ENCODE assay signal across 1 cellular context in the genomic region with DNA sequence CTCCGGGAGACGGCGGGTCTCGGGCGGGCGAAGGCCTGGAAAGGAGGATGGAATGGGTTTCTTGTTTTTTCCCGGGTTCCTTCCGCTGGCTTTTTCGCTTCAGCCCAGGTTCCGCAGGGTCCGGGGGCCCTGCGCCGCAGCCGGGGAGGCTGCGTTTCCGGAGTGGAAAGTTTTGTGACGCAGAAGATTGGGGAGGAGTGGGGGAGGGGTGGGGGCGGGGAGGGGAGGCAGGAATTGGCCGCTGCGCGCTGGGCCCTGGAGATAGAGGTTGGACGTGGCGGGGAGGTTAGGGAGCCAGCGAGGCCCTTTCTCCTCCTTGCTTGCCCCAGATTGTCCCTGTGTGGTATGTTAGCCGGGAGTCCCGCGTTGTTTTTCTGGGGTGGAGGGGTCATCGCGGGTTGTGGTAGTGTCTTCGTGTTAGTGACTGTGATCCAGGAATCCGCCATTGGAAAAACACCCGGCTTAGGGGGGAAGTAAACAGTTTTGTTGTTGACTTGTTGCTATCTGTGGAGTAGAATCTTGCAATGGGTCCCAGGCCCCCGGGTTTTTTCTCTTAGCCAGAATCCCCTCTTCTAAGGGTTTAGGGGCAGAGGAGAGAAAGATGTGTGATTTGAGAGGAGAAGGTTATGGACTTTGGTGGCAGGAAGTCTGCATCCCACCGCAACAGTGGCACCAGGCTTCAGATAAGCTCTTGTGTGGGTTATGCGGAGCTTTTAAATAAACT.
TF ChIP-seq lines count a peak whose summit lies in the region.

No MANE protein-coding gene starts in this region.

TF ChIP-seq in GM12878, 131 proteins besides CTCF, POLR2A, EP300 and RAD21 (continued from another document):
- TF ChIP-seq, protein P1, sequence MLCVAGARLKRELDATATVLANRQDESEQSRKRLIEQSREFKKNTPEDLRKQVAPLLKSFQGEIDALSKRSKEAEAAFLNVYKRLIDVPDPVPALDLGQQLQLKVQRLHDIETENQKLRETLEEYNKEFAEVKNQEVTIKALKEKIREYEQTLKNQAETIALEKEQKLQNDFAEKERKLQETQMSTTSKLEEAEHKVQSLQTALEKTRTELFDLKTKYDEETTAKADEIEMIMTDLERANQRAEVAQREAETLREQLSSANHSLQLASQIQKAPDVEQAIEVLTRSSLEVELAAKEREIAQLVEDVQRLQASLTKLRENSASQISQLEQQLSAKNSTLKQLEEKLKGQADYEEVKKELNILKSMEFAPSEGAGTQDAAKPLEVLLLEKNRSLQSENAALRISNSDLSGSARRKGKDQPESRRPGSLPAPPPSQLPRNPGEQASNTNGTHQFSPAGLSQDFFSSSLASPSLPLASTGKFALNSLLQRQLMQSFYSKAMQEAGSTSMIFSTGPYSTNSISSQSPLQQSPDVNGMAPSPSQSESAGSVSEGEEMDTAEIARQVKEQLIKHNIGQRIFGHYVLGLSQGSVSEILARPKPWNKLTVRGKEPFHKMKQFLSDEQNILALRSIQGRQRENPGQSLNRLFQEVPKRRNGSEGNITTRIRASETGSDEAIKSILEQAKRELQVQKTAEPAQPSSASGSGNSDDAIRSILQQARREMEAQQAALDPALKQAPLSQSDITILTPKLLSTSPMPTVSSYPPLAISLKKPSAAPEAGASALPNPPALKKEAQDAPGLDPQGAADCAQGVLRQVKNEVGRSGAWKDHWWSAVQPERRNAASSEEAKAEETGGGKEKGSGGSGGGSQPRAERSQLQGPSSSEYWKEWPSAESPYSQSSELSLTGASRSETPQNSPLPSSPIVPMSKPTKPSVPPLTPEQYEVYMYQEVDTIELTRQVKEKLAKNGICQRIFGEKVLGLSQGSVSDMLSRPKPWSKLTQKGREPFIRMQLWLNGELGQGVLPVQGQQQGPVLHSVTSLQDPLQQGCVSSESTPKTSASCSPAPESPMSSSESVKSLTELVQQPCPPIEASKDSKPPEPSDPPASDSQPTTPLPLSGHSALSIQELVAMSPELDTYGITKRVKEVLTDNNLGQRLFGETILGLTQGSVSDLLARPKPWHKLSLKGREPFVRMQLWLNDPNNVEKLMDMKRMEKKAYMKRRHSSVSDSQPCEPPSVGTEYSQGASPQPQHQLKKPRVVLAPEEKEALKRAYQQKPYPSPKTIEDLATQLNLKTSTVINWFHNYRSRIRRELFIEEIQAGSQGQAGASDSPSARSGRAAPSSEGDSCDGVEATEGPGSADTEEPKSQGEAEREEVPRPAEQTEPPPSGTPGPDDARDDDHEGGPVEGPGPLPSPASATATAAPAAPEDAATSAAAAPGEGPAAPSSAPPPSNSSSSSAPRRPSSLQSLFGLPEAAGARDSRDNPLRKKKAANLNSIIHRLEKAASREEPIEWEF (IDR thresholded peaks at IDR 0.05; ENCODE audit: insufficient replicate concordance, low read depth, low read length) = no peak
- TF ChIP-seq GATAD2B (conservative IDR thresholded peaks at IDR 0.05; ENCODE audit: low read depth) (no peak; the same call in none of the 2 replicates), RBBP5 (conservative IDR thresholded peaks at IDR 0.05) (0 out of 2 replicates have a peak, but pooled peaks have one; percentile 6), MTA2 (IDR thresholded peaks at IDR 0.05; ENCODE audit: low read depth) (no peak), TAF1 (IDR thresholded peaks at IDR 0.05; ENCODE audit: borderline replicate concordance, low read depth, low read length) (0 out of 2 replicates have a peak, but pooled peaks have one; percentile 20), YY1 (IDR thresholded peaks at IDR 0.05; ENCODE audit: low read depth, low read length) (no peak), SIX5 (IDR thresholded peaks at IDR 0.05; ENCODE audit: low read depth, low read length, severe bottlenecking) (no peak), MEF2B (IDR thresholded peaks at IDR 0.05; ENCODE audit: partially characterized antibody, poor library complexity, severe bottlenecking) (peak; percentile 7), SIN3A (IDR thresholded peaks at IDR 0.05; ENCODE audit: low read depth, low read length) (0 out of 2 replicates have a peak, but pooled peaks have one; percentile 43), IKZF2 (IDR thresholded peaks at IDR 0.05) (peak in 1 of 2 experiments; percentile 51; a peak in 1 of 4 replicates), TCF7 (IDR thresholded peaks at IDR 0.05; ENCODE audit: borderline replicate concordance) (peak; percentile 63; the same call in 1 of the 2 replicates), TCF12 (IDR thresholded peaks at IDR 0.05; ENCODE audit: low read depth, low read length) (0 out of 2 replicates have a peak, but pooled peaks have one; percentile 57), EGR1 (IDR thresholded peaks at IDR 0.05; ENCODE audit: borderline replicate concordance in 1 of 2, low read depth in 2 of 2, low read length in 2 of 2) (peak in 1 of 2 experiments; percentile 41; a peak in 1 of 3 replicates), TCF3 (IDR thresholded peaks at IDR 0.05; ENCODE audit: borderline replicate concordance, insufficient read depth, low read depth, low read length) (0 out of 2 replicates have a peak, but pooled peaks have one; percentile 57), BHLHE40 (IDR thresholded peaks at IDR 0.05; ENCODE audit: borderline replicate concordance in 1 of 2, low read depth in 2 of 2, low read length in 1 of 2) (0 out of 4 replicates have a peak, but pooled peaks of 1 of the 2 experiments have one; percentile 30), RFX5 (IDR thresholded peaks at IDR 0.05; ENCODE audit: low read depth, low read length) (no peak), IKZF1 (conservative IDR thresholded peaks at IDR 0.05) (0 out of 2 replicates have a peak, but pooled peaks have one; percentile 73), CHD2 (IDR thresholded peaks at IDR 0.05; ENCODE audit: borderline replicate concordance, low read depth, low read length) (peak; percentile 16; the same call in 1 of the 2 replicates), CREM (IDR thresholded peaks at IDR 0.05; ENCODE audit: low read depth) (peak; percentile 77), SREBF2 (IDR thresholded peaks at IDR 0.05; ENCODE audit: low read length) (no peak), RCOR1 (conservative IDR thresholded peaks at IDR 0.05; ENCODE audit: low read depth, low read length) (0 out of 2 replicates have a peak, but pooled peaks have one; percentile 58), SREBF1 (IDR thresholded peaks at IDR 0.05; ENCODE audit: low read length) (0 out of 2 replicates have a peak, but pooled peaks have one; percentile 20), POLR2AphosphoS2 (IDR thresholded peaks at IDR 0.05; ENCODE audit: low read depth, low read length) (no peak), EED (IDR thresholded peaks at IDR 0.05; ENCODE audit: low read depth) (peak; percentile 45; the same call in 1 of the 2 replicates), TBL1XR1 (IDR thresholded peaks at IDR 0.05; ENCODE audit: low read depth, low read length) (peak; percentile 84; the same call in 1 of the 2 replicates), POU2F2 (IDR thresholded peaks at IDR 0.05; ENCODE audit: borderline replicate concordance, low read depth, low read length) (no peak), FOS (IDR thresholded peaks at IDR 0.05; ENCODE audit: borderline replicate concordance, extremely low read depth, insufficient read length) (no peak), CEBPB (IDR thresholded peaks at IDR 0.05; ENCODE audit: borderline replicate concordance in 1 of 2, low read depth in 2 of 2, low read length in 2 of 2) (no peak)
- TF ChIP-seq, protein P2, sequence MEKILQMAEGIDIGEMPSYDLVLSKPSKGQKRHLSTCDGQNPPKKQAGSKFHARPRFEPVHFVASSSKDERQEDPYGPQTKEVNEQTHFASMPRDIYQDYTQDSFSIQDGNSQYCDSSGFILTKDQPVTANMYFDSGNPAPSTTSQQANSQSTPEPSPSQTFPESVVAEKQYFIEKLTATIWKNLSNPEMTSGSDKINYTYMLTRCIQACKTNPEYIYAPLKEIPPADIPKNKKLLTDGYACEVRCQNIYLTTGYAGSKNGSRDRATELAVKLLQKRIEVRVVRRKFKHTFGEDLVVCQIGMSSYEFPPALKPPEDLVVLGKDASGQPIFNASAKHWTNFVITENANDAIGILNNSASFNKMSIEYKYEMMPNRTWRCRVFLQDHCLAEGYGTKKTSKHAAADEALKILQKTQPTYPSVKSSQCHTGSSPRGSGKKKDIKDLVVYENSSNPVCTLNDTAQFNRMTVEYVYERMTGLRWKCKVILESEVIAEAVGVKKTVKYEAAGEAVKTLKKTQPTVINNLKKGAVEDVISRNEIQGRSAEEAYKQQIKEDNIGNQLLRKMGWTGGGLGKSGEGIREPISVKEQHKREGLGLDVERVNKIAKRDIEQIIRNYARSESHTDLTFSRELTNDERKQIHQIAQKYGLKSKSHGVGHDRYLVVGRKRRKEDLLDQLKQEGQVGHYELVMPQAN (conservative IDR thresholded peaks at IDR 0.05) = peak; percentile 29; the same call in 1 of the 2 replicates
- TF ChIP-seq, protein P3, sequence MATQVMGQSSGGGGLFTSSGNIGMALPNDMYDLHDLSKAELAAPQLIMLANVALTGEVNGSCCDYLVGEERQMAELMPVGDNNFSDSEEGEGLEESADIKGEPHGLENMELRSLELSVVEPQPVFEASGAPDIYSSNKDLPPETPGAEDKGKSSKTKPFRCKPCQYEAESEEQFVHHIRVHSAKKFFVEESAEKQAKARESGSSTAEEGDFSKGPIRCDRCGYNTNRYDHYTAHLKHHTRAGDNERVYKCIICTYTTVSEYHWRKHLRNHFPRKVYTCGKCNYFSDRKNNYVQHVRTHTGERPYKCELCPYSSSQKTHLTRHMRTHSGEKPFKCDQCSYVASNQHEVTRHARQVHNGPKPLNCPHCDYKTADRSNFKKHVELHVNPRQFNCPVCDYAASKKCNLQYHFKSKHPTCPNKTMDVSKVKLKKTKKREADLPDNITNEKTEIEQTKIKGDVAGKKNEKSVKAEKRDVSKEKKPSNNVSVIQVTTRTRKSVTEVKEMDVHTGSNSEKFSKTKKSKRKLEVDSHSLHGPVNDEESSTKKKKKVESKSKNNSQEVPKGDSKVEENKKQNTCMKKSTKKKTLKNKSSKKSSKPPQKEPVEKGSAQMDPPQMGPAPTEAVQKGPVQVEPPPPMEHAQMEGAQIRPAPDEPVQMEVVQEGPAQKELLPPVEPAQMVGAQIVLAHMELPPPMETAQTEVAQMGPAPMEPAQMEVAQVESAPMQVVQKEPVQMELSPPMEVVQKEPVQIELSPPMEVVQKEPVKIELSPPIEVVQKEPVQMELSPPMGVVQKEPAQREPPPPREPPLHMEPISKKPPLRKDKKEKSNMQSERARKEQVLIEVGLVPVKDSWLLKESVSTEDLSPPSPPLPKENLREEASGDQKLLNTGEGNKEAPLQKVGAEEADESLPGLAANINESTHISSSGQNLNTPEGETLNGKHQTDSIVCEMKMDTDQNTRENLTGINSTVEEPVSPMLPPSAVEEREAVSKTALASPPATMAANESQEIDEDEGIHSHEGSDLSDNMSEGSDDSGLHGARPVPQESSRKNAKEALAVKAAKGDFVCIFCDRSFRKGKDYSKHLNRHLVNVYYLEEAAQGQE (IDR thresholded peaks at IDR 0.05; ENCODE audit: low read depth, low read length) = no peak
- TF ChIP-seq, protein P4, sequence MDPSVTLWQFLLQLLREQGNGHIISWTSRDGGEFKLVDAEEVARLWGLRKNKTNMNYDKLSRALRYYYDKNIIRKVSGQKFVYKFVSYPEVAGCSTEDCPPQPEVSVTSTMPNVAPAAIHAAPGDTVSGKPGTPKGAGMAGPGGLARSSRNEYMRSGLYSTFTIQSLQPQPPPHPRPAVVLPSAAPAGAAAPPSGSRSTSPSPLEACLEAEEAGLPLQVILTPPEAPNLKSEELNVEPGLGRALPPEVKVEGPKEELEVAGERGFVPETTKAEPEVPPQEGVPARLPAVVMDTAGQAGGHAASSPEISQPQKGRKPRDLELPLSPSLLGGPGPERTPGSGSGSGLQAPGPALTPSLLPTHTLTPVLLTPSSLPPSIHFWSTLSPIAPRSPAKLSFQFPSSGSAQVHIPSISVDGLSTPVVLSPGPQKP (IDR thresholded peaks at IDR 0.05; ENCODE audit: low read depth, low read length) = peak; percentile 62
- TF ChIP-seq, protein P5, sequence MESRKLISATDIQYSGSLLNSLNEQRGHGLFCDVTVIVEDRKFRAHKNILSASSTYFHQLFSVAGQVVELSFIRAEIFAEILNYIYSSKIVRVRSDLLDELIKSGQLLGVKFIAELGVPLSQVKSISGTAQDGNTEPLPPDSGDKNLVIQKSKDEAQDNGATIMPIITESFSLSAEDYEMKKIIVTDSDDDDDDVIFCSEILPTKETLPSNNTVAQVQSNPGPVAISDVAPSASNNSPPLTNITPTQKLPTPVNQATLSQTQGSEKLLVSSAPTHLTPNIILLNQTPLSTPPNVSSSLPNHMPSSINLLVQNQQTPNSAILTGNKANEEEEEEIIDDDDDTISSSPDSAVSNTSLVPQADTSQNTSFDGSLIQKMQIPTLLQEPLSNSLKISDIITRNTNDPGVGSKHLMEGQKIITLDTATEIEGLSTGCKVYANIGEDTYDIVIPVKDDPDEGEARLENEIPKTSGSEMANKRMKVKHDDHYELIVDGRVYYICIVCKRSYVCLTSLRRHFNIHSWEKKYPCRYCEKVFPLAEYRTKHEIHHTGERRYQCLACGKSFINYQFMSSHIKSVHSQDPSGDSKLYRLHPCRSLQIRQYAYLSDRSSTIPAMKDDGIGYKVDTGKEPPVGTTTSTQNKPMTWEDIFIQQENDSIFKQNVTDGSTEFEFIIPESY (IDR thresholded peaks at IDR 0.05) = no peak
